ENCODE assay signal across 15 cellular contexts in genomic region chr9:95286151-95286550, GRCh38.
"Had no signal": no experiment of that assay in that cellular context is flagged by ENCODE, and none has a peak within 500 bp of the region (broad histone marks: within the 10 kb centered on the region; RNA-seq: fewer than 3 reads in every experiment).

No MANE protein-coding gene starts in this region.

- H3K36me3 ChIP-seq: sigmoid colon, upper lobe of left lung had no signal

- H3K4me1 Mint-ChIP-seq: brain; central memory CD8-positive, alpha-beta T cell; neural crest cell had no signal

- H3K4me3 ChIP-seq: psoas muscle, sigmoid colon, upper lobe of left lung had no signal

- DNase-seq: activated CD4-positive, alpha-beta T cell treated with anti-CD3 and anti-CD28 coated beads, Interleukin-2, amount 50 U/mL, for 4 hours; activated CD4-positive, CD25-positive, alpha-beta regulatory T cell treated with anti-CD3 and anti-CD28 coated beads, Interleukin-2, amount 50 U/mL, for 72 hours; activated effector memory CD4-positive, alpha-beta T cell treated with Interleukin-2 at 50 U/mL for 16 hours; activated naive CD4-positive, alpha-beta T cell treated with anti-CD3 and anti-CD28 coated beads, Interleukin-2, amount 50 U/mL, for 16 hours; activated T-cell treated with anti-CD3 and anti-CD28 coated beads, Interleukin-2, amount 50 U/mL, for 24 hours; effector memory CD4-positive, alpha-beta T cell; kidney glomerular epithelial cell; psoas muscle; sigmoid colon; stimulated activated CD4-positive, alpha-beta T cell treated with anti-CD3 and anti-CD28 coated beads, Interleukin-1b, Interleukin-23, amount 100 ng/mL, for 48 hours; stimulated activated naive CD8-positive, alpha-beta T cell treated with anti-CD3 and anti-CD28 coated beads, Interleukin-15, amount 100 ng/mL, for 72 hours; upper lobe of left lung had no signal

- H3K27me3 ChIP-seq: sigmoid colon, upper lobe of left lung had no signal

- H3K27ac Mint-ChIP-seq: activated T-cell treated with anti-CD3 and anti-CD28 coated beads, Interleukin-2, amount 50 U/mL, for 24 hours; brain; stimulated activated naive CD8-positive, alpha-beta T cell treated with anti-CD3 and anti-CD28 coated beads, Interleukin-15, amount 100 ng/mL, for 72 hours had no signal

- H3K9me3 ChIP-seq: sigmoid colon had no signal

- H3K27ac ChIP-seq: psoas muscle, sigmoid colon, upper lobe of left lung had no signal

- H3K4me3 Mint-ChIP-seq: activated T-cell treated with anti-CD3 and anti-CD28 coated beads, Interleukin-2, amount 50 U/mL, for 24 hours; brain; central memory CD8-positive, alpha-beta T cell; neural crest cell; stimulated activated naive CD8-positive, alpha-beta T cell treated with anti-CD3 and anti-CD28 coated beads, Interleukin-15, amount 100 ng/mL, for 72 hours had no signal

- ATAC-seq: psoas muscle; stimulated activated naive CD8-positive, alpha-beta T cell treated with anti-CD3 and anti-CD28 coated beads, Interleukin-15, amount 100 ng/mL, for 72 hours had no signal

- H3K27me3 Mint-ChIP-seq: activated T-cell treated with anti-CD3 and anti-CD28 coated beads, Interleukin-2, amount 50 U/mL, for 24 hours; central memory CD8-positive, alpha-beta T cell; stimulated activated naive CD8-positive, alpha-beta T cell treated with anti-CD3 and anti-CD28 coated beads, Interleukin-15, amount 100 ng/mL, for 72 hours had no signal
